ENCODE assay signal across 1 cellular context in genomic region chr7:151228024-151228866, GRCh38.
TF ChIP-seq lines count a peak whose summit lies in the region.

No MANE protein-coding gene starts in this region.

TF ChIP-seq in K562, 482 proteins besides CTCF, POLR2A, EP300 and RAD21 (continued from another document and continues in another):
- TF ChIP-seq NKRF (IDR thresholded peaks at IDR 0.05; ENCODE audit: borderline replicate concordance) (0 out of 2 replicates have a peak, but pooled peaks have one; percentile 19), SOX6 (IDR thresholded peaks at IDR 0.05) (peak; percentile 59; the same call in 1 of the 2 replicates), RCOR1 (IDR thresholded peaks at IDR 0.05; ENCODE audit: borderline replicate concordance in 1 of 2, low read depth in 2 of 2, low read length in 2 of 2) (peak in 1 of 2 experiments; percentile 64; a peak in 1 of 4 replicates), ZFP36 (IDR thresholded peaks at IDR 0.05; ENCODE audit: low read depth, low read length, partially characterized antibody) (no peak), NR4A1 (CRISPR knock-in tag; IDR thresholded peaks at IDR 0.05) (no peak), NR4A1 (tag; IDR thresholded peaks at IDR 0.05) (no peak), JUNB (CRISPR knock-in tag; conservative IDR thresholded peaks at IDR 0.05) (no peak), TSHZ1 (CRISPR knock-in tag; IDR thresholded peaks at IDR 0.05) (no peak), L3MBTL2 (IDR thresholded peaks at IDR 0.05) (no peak), PRDM10 (IDR thresholded peaks at IDR 0.05; ENCODE audit: partially characterized antibody) (no peak), ILF3 (IDR thresholded peaks at IDR 0.05; ENCODE audit: borderline replicate concordance) (no peak), RB1 (IDR thresholded peaks at IDR 0.05; ENCODE audit: low read depth) (no peak), MAFK (IDR thresholded peaks at IDR 0.05; ENCODE audit: low read length) (peak; percentile 32), RAD51 (IDR thresholded peaks at IDR 0.05; ENCODE audit: borderline replicate concordance, low read depth) (0 out of 2 replicates have a peak, but pooled peaks have one; percentile 7), DLX4 (CRISPR knock-in tag; IDR thresholded peaks at IDR 0.05) (no peak), ZBTB11 (CRISPR knock-in tag; IDR thresholded peaks at IDR 0.05) (no peak), ZKSCAN3 (CRISPR knock-in tag; IDR thresholded peaks at IDR 0.05) (no peak), MEIS2 (IDR thresholded peaks at IDR 0.05; ENCODE audit: partially characterized antibody) (peak; percentile 87), CREB5 (CRISPR knock-in tag; IDR thresholded peaks at IDR 0.05) (no peak), FOXM1 (IDR thresholded peaks at IDR 0.05; ENCODE audit: low read depth) (0 out of 2 replicates have a peak, but pooled peaks have one; percentile 15), FOXM1 (CRISPR knock-in tag; IDR thresholded peaks at IDR 0.05; ENCODE audit: low read depth) (no peak), ZKSCAN1 (IDR thresholded peaks at IDR 0.05; ENCODE audit: low read depth, low read length) (peak; percentile 82), POLR2H (tag; IDR thresholded peaks at IDR 0.05; ENCODE audit: low read depth) (no peak), SAP30 (IDR thresholded peaks at IDR 0.05; ENCODE audit: borderline replicate concordance, insufficient read depth, low read depth, low read length, poor library complexity, severe bottlenecking) (no peak), ZNF696 (CRISPR knock-in tag; conservative IDR thresholded peaks at IDR 0.05) (no peak), PTRF (tag; IDR thresholded peaks at IDR 0.05) (no peak), STAT5B (CRISPR knock-in tag; IDR thresholded peaks at IDR 0.05) (no peak), YY1 (IDR thresholded peaks at IDR 0.05; ENCODE audit: borderline replicate concordance in 1 of 3, control insufficient read depth in 1 of 3, extremely low read depth in 1 of 3, insufficient read depth in 3 of 3, insufficient read length in 1 of 3, insufficient replicate concordance in 2 of 3, low read depth in 1 of 3, low read length in 2 of 3) (no peak), ZBTB17 (CRISPR knock-in tag; IDR thresholded peaks at IDR 0.05) (no peak), CCNT2 (IDR thresholded peaks at IDR 0.05; ENCODE audit: borderline replicate concordance, extremely low read depth, insufficient read length, low read depth, low read length) (no peak), ZNF507 (tag; conservative IDR thresholded peaks at IDR 0.05) (no peak), WHSC1 (IDR thresholded peaks at IDR 0.05; ENCODE audit: low read length) (no peak), ZC3H8 (IDR thresholded peaks at IDR 0.05) (no peak), MAFG (tag; conservative IDR thresholded peaks at IDR 0.05) (peak; percentile 43), MLLT1 (IDR thresholded peaks at IDR 0.05) (peak in 1 of 2 experiments; percentile 27; a peak in 1 of 4 replicates), CXXC5 (CRISPR knock-in tag; IDR thresholded peaks at IDR 0.05) (no peak), TAL1 (IDR thresholded peaks at IDR 0.05) (peak; percentile 48; the same call in 1 of the 2 replicates), ZNF224 (CRISPR knock-in tag; IDR thresholded peaks at IDR 0.05) (no peak), ZFX (CRISPR knock-in tag; IDR thresholded peaks at IDR 0.05) (no peak), MXD1 (CRISPR knock-in tag; IDR thresholded peaks at IDR 0.05; ENCODE audit: borderline replicate concordance, poor library complexity, severe bottlenecking) (no peak), ZNF12 (CRISPR knock-in tag; IDR thresholded peaks at IDR 0.05) (no peak), PBX2 (CRISPR knock-in tag; IDR thresholded peaks at IDR 0.05; ENCODE audit: low read depth) (no peak), PBX2 (tag; conservative IDR thresholded peaks at IDR 0.05; ENCODE audit: low read depth) (peak; percentile 69; the same call in 1 of the 2 replicates), TAF1 (IDR thresholded peaks at IDR 0.05; ENCODE audit: control insufficient read depth, extremely low read depth, insufficient read depth, low read length, severe bottlenecking) (no peak), BCOR (IDR thresholded peaks at IDR 0.05) (0 out of 2 replicates have a peak, but pooled peaks have one; percentile 14), GTF2F1 (IDR thresholded peaks at IDR 0.05; ENCODE audit: low read depth, low read length) (no peak)
